ENCODE assay signal across 1 cellular context in genomic region chr18:5868218-5868904, GRCh38.
TF ChIP-seq lines count a peak whose summit lies in the region.

No MANE protein-coding gene starts in this region.

TF ChIP-seq in WTC11, 78 proteins besides CTCF, POLR2A, EP300 and RAD21 (continued from another document):
- TF ChIP-seq PRDM15 (CRISPR knock-in tag; IDR thresholded peaks at IDR 0.05) (no peak), GTF2I (CRISPR knock-in tag; conservative IDR thresholded peaks at IDR 0.05) (no peak), HMGA2 (CRISPR knock-in tag; IDR thresholded peaks at IDR 0.05) (no peak), SMAD3 (CRISPR knock-in tag; IDR thresholded peaks at IDR 0.05; ENCODE audit: borderline replicate concordance) (no peak), NFE2L1 (CRISPR knock-in tag; IDR thresholded peaks at IDR 0.05) (0 out of 2 replicates have a peak, but pooled peaks have one; percentile 23), ZNF219 (CRISPR knock-in tag; IDR thresholded peaks at IDR 0.05; ENCODE audit: borderline replicate concordance) (no peak), TEAD4 (CRISPR knock-in tag; IDR thresholded peaks at IDR 0.05) (0 out of 2 replicates have a peak, but pooled peaks have one; percentile 21), SOX15 (CRISPR knock-in tag; IDR thresholded peaks at IDR 0.05) (no peak), GRHL2 (CRISPR knock-in tag; IDR thresholded peaks at IDR 0.05; ENCODE audit: insufficient replicate concordance, severe bottlenecking) (no peak), TEAD1 (CRISPR knock-in tag; IDR thresholded peaks at IDR 0.05) (0 out of 2 replicates have a peak, but pooled peaks have one; percentile 39), EMX1 (CRISPR knock-in tag; IDR thresholded peaks at IDR 0.05) (no peak), CBFB (CRISPR knock-in tag; IDR thresholded peaks at IDR 0.05; ENCODE audit: low read depth) (no peak), ZNF232 (CRISPR knock-in tag; IDR thresholded peaks at IDR 0.05) (no peak), ELF4 (CRISPR knock-in tag; IDR thresholded peaks at IDR 0.05; ENCODE audit: low read depth) (no peak), ETV6 (CRISPR knock-in tag; IDR thresholded peaks at IDR 0.05) (0 out of 2 replicates have a peak, but pooled peaks have one; percentile 44), MXD4 (CRISPR knock-in tag; IDR thresholded peaks at IDR 0.05; ENCODE audit: borderline replicate concordance) (no peak), OVOL2 (CRISPR knock-in tag; IDR thresholded peaks at IDR 0.05; ENCODE audit: borderline replicate concordance) (no peak), ZNF416 (CRISPR knock-in tag; IDR thresholded peaks at IDR 0.05) (no peak), ZNF263 (CRISPR knock-in tag; IDR thresholded peaks at IDR 0.05; ENCODE audit: low read depth) (no peak), ATF1 (CRISPR knock-in tag; IDR thresholded peaks at IDR 0.05) (no peak), ZNF138 (CRISPR knock-in tag; conservative IDR thresholded peaks at IDR 0.05) (no peak), E2F4 (CRISPR knock-in tag; IDR thresholded peaks at IDR 0.05; ENCODE audit: borderline replicate concordance, low read depth) (no peak), JAZF1 (CRISPR knock-in tag; IDR thresholded peaks at IDR 0.05) (no peak), ATF3 (CRISPR knock-in tag; conservative IDR thresholded peaks at IDR 0.05) (no peak)
- TF ChIP-seq, protein P1, sequence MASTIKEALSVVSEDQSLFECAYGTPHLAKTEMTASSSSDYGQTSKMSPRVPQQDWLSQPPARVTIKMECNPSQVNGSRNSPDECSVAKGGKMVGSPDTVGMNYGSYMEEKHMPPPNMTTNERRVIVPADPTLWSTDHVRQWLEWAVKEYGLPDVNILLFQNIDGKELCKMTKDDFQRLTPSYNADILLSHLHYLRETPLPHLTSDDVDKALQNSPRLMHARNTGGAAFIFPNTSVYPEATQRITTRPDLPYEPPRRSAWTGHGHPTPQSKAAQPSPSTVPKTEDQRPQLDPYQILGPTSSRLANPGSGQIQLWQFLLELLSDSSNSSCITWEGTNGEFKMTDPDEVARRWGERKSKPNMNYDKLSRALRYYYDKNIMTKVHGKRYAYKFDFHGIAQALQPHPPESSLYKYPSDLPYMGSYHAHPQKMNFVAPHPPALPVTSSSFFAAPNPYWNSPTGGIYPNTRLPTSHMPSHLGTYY (CRISPR knock-in tag; IDR thresholded peaks at IDR 0.05): no peak
- TF ChIP-seq, protein P2, sequence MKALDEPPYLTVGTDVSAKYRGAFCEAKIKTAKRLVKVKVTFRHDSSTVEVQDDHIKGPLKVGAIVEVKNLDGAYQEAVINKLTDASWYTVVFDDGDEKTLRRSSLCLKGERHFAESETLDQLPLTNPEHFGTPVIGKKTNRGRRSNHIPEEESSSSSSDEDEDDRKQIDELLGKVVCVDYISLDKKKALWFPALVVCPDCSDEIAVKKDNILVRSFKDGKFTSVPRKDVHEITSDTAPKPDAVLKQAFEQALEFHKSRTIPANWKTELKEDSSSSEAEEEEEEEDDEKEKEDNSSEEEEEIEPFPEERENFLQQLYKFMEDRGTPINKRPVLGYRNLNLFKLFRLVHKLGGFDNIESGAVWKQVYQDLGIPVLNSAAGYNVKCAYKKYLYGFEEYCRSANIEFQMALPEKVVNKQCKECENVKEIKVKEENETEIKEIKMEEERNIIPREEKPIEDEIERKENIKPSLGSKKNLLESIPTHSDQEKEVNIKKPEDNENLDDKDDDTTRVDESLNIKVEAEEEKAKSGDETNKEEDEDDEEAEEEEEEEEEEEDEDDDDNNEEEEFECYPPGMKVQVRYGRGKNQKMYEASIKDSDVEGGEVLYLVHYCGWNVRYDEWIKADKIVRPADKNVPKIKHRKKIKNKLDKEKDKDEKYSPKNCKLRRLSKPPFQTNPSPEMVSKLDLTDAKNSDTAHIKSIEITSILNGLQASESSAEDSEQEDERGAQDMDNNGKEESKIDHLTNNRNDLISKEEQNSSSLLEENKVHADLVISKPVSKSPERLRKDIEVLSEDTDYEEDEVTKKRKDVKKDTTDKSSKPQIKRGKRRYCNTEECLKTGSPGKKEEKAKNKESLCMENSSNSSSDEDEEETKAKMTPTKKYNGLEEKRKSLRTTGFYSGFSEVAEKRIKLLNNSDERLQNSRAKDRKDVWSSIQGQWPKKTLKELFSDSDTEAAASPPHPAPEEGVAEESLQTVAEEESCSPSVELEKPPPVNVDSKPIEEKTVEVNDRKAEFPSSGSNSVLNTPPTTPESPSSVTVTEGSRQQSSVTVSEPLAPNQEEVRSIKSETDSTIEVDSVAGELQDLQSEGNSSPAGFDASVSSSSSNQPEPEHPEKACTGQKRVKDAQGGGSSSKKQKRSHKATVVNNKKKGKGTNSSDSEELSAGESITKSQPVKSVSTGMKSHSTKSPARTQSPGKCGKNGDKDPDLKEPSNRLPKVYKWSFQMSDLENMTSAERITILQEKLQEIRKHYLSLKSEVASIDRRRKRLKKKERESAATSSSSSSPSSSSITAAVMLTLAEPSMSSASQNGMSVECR (CRISPR knock-in tag; IDR thresholded peaks at IDR 0.05; ENCODE audit: borderline replicate concordance): 0 out of 2 replicates have a peak, but pooled peaks have one; percentile 45
- TF ChIP-seq, protein P3, sequence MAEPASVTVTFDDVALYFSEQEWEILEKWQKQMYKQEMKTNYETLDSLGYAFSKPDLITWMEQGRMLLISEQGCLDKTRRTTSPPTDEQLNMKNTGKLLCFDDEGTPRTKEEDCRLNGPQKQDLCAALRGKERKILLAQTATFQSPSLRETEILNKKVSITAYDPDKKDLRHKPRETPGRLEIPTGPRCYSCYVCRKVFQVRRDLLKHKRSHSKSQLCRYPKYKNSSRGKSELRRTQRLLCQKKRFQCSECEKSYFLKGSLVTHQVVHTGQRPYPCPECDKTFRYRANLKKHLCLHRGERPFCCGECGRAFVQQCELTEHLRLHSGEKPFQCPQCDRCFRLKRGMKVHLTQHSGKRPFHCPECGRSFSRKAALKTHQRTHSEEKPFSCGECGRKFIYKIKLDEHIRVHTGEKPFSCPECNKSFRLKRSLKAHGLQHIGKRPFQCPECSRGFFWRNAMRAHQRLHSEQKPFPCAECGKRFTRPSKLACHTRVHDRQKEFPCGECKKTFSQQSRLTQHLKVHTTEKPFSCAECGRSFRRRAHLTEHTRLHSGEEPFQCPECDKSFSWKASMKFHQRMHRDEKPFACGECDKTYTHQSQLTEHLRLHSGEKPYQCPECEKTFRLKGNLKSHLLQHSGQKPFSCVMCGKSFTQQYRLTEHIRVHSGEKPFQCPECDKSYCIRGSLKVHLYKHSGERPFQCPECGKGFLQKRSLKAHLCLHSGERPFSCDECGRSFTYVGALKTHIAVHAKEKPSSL (CRISPR knock-in tag; conservative IDR thresholded peaks at IDR 0.05): no peak
- TF ChIP-seq, protein P4, sequence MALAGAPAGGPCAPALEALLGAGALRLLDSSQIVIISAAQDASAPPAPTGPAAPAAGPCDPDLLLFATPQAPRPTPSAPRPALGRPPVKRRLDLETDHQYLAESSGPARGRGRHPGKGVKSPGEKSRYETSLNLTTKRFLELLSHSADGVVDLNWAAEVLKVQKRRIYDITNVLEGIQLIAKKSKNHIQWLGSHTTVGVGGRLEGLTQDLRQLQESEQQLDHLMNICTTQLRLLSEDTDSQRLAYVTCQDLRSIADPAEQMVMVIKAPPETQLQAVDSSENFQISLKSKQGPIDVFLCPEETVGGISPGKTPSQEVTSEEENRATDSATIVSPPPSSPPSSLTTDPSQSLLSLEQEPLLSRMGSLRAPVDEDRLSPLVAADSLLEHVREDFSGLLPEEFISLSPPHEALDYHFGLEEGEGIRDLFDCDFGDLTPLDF (CRISPR knock-in tag; IDR thresholded peaks at IDR 0.05): no peak
- TF ChIP-seq, protein P5, sequence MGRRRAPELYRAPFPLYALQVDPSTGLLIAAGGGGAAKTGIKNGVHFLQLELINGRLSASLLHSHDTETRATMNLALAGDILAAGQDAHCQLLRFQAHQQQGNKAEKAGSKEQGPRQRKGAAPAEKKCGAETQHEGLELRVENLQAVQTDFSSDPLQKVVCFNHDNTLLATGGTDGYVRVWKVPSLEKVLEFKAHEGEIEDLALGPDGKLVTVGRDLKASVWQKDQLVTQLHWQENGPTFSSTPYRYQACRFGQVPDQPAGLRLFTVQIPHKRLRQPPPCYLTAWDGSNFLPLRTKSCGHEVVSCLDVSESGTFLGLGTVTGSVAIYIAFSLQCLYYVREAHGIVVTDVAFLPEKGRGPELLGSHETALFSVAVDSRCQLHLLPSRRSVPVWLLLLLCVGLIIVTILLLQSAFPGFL (CRISPR knock-in tag; IDR thresholded peaks at IDR 0.05; ENCODE audit: borderline replicate concordance): no peak
- TF ChIP-seq, protein P6, sequence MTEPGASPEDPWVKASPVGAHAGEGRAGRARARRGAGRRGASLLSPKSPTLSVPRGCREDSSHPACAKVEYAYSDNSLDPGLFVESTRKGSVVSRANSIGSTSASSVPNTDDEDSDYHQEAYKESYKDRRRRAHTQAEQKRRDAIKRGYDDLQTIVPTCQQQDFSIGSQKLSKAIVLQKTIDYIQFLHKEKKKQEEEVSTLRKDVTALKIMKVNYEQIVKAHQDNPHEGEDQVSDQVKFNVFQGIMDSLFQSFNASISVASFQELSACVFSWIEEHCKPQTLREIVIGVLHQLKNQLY (CRISPR knock-in tag; IDR thresholded peaks at IDR 0.05): no peak
